Comparison of ENCODE assay signal across 19 cellular contexts in genomic region chr17:58789160-58789559, GRCh38. TPM values are rescaled to one million over a fixed set of nuclear protein-coding genes. Genes with fewer than 3 reads are reported as not detected.
"Had no signal": no experiment of that assay in that cellular context is flagged by ENCODE, and none has a peak within 500 bp of the region (broad histone marks: within the 10 kb centered on the region; RNA-seq: fewer than 3 reads in every experiment).

No MANE protein-coding gene starts in this region.

- ATAC-seq: body of pancreas; effector memory CD8-positive, alpha-beta T cell; heart right ventricle had no signal

- H3K27me3 Mint-ChIP-seq: activated naive CD8-positive, alpha-beta T cell had no signal

- H3K4me1 Mint-ChIP-seq: nephron progenitor cell had no signal

- H3K36me3 Mint-ChIP-seq: activated naive CD8-positive, alpha-beta T cell had no signal

- DNase-seq: activated CD4-positive, CD25-positive, alpha-beta regulatory T cell treated with anti-CD3 and anti-CD28 coated beads, Interleukin-2, amount 50 U/mL, for 72 hours; activated CD8-positive, alpha-beta memory T cell treated with anti-CD3 and anti-CD28 coated beads, Interleukin-2, amount 50 U/mL, for 4 hours; body of pancreas; effector memory CD8-positive, alpha-beta T cell; esophagus squamous epithelium; heart right ventricle; kidney glomerular epithelial cell; left ventricle myocardium inferior; mammary epithelial cell; nephron progenitor cell; occipital lobe; posterior cingulate gyrus; stimulated activated naive CD4-positive, alpha-beta T cell; T-helper 1 cell; T-helper 9 cell; transverse colon; uterus had no signal

- H3K27ac ChIP-seq: body of pancreas, esophagus squamous epithelium, heart right ventricle, left ventricle myocardium inferior, transverse colon, uterus had no signal

- H3K9me3 ChIP-seq: body of pancreas, esophagus squamous epithelium, heart right ventricle, left ventricle myocardium inferior, transverse colon, uterus had no signal

- H3K4me1 ChIP-seq: esophagus squamous epithelium, left ventricle myocardium inferior, transverse colon, uterus had no signal

- H3K4me3 ChIP-seq: body of pancreas, esophagus squamous epithelium, heart right ventricle, left ventricle myocardium inferior, transverse colon, uterus had no signal

- H3K9me3 Mint-ChIP-seq: activated T-helper 2 cell treated with anti-CD3 and anti-CD28 coated beads, Interferon-gamma antibody, Interleukin-2, Interleukin-4, amounts not matched to agents 10 μg/mL and 5 μg/mL and 100 μg/mL, durations not matched to agents 14 hours and 24 hours and 36 hours; effector memory CD8-positive, alpha-beta T cell; nephron progenitor cell had no signal

- H3K27ac Mint-ChIP-seq: activated naive CD8-positive, alpha-beta T cell; activated T-helper 2 cell treated with anti-CD3 and anti-CD28 coated beads, Interferon-gamma antibody, Interleukin-2, Interleukin-4, amounts not matched to agents 10 μg/mL and 5 μg/mL and 100 μg/mL, durations not matched to agents 14 hours and 24 hours and 36 hours; effector memory CD8-positive, alpha-beta T cell; nephron progenitor cell had no signal

- H3K4me3 Mint-ChIP-seq: activated naive CD8-positive, alpha-beta T cell; effector memory CD8-positive, alpha-beta T cell; nephron progenitor cell had no signal

- H3K27me3 ChIP-seq: body of pancreas, uterus had no signal

- H3K36me3 ChIP-seq: esophagus squamous epithelium, heart right ventricle, left ventricle myocardium inferior, transverse colon, uterus had no signal

RNA-seq across cellular contexts. Expression of gene PPM1E, which starts 33.5 kb away (rescaled TPM):
- total RNA-seq: activated T-helper 2 cell treated with anti-CD3 and anti-CD28 coated beads, Interferon-gamma antibody, Interleukin-2, Interleukin-4, amounts not matched to agents 10 μg/mL and 5 μg/mL and 100 μg/mL, durations not matched to agents 14 hours and 24 hours and 36 hours had no signal
